ENCODE assay signal across 1 cellular context in the genomic region with DNA sequence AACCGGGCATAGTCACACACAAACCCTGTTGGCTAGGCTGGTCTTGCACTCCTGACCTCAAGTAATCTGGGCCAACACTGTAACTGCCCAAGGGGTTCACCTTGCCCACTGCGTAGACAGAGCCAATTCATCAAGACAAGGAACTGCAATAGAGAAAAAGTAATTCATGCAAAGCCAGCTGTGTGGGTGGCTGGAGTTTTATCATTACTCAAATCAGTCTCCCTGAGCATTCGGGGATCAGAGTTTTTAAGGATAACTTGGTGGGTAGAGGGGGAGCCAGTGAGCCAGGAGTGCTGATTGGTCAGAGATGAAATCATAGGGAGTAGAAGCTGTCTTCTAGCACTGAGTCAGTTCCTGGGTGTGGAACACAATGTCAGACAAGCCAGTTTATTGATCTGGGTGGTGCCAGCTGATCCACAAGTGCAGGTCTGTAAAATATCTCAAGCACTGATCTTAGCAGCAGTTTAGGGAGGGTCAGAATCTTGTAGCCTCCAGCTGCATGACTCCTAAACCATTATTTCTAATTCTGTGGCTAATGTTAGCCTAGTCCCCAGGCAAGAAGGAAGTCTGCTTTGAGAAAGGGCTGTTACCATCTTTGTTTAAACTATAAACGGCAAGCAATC.
TF ChIP-seq lines count a peak whose summit lies in the region.

No MANE protein-coding gene starts in this region.

TF ChIP-seq in GM23338, 12 proteins besides CTCF, POLR2A, EP300 and RAD21 (continued from another document):
- TF ChIP-seq, protein P1, sequence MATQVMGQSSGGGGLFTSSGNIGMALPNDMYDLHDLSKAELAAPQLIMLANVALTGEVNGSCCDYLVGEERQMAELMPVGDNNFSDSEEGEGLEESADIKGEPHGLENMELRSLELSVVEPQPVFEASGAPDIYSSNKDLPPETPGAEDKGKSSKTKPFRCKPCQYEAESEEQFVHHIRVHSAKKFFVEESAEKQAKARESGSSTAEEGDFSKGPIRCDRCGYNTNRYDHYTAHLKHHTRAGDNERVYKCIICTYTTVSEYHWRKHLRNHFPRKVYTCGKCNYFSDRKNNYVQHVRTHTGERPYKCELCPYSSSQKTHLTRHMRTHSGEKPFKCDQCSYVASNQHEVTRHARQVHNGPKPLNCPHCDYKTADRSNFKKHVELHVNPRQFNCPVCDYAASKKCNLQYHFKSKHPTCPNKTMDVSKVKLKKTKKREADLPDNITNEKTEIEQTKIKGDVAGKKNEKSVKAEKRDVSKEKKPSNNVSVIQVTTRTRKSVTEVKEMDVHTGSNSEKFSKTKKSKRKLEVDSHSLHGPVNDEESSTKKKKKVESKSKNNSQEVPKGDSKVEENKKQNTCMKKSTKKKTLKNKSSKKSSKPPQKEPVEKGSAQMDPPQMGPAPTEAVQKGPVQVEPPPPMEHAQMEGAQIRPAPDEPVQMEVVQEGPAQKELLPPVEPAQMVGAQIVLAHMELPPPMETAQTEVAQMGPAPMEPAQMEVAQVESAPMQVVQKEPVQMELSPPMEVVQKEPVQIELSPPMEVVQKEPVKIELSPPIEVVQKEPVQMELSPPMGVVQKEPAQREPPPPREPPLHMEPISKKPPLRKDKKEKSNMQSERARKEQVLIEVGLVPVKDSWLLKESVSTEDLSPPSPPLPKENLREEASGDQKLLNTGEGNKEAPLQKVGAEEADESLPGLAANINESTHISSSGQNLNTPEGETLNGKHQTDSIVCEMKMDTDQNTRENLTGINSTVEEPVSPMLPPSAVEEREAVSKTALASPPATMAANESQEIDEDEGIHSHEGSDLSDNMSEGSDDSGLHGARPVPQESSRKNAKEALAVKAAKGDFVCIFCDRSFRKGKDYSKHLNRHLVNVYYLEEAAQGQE (IDR thresholded peaks at IDR 0.05; ENCODE audit: unreplicated experiment), result no peak
- TF ChIP-seq, protein P2, sequence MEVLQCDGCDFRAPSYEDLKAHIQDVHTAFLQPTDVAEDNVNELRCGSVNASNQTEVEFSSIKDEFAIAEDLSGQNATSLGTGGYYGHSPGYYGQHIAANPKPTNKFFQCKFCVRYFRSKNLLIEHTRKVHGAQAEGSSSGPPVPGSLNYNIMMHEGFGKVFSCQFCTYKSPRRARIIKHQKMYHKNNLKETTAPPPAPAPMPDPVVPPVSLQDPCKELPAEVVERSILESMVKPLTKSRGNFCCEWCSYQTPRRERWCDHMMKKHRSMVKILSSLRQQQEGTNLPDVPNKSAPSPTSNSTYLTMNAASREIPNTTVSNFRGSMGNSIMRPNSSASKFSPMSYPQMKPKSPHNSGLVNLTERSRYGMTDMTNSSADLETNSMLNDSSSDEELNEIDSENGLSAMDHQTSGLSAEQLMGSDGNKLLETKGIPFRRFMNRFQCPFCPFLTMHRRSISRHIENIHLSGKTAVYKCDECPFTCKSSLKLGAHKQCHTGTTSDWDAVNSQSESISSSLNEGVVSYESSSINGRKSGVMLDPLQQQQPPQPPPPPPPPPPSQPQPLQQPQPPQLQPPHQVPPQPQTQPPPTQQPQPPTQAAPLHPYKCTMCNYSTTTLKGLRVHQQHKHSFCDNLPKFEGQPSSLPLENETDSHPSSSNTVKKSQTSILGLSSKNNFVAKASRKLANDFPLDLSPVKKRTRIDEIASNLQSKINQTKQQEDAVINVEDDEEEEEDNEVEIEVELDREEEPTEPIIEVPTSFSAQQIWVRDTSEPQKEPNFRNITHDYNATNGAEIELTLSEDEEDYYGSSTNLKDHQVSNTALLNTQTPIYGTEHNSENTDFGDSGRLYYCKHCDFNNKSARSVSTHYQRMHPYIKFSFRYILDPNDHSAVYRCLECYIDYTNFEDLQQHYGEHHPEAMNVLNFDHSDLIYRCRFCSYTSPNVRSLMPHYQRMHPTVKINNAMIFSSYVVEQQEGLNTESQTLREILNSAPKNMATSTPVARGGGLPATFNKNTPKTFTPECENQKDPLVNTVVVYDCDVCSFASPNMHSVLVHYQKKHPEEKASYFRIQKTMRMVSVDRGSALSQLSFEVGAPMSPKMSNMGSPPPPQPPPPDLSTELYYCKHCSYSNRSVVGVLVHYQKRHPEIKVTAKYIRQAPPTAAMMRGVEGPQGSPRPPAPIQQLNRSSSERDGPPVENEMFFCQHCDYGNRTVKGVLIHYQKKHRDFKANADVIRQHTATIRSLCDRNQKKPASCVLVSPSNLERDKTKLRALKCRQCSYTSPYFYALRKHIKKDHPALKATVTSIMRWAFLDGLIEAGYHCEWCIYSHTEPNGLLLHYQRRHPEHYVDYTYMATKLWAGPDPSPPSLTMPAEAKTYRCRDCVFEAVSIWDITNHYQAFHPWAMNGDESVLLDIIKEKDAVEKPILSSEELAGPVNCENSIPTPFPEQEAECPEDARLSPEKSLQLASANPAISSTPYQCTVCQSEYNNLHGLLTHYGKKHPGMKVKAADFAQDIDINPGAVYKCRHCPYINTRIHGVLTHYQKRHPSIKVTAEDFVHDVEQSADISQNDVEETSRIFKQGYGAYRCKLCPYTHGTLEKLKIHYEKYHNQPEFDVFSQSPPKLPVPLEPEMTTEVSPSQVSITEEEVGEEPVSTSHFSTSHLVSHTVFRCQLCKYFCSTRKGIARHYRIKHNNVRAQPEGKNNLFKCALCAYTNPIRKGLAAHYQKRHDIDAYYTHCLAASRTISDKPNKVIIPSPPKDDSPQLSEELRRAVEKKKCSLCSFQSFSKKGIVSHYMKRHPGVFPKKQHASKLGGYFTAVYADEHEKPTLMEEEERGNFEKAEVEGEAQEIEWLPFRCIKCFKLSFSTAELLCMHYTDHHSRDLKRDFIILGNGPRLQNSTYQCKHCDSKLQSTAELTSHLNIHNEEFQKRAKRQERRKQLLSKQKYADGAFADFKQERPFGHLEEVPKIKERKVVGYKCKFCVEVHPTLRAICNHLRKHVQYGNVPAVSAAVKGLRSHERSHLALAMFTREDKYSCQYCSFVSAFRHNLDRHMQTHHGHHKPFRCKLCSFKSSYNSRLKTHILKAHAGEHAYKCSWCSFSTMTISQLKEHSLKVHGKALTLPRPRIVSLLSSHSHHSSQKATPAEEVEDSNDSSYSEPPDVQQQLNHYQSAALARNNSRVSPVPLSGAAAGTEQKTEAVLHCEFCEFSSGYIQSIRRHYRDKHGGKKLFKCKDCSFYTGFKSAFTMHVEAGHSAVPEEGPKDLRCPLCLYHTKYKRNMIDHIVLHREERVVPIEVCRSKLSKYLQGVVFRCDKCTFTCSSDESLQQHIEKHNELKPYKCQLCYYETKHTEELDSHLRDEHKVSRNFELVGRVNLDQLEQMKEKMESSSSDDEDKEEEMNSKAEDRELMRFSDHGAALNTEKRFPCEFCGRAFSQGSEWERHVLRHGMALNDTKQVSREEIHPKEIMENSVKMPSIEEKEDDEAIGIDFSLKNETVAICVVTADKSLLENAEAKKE (CRISPR knock-in tag; IDR thresholded peaks at IDR 0.05), result no peak
TF ChIP-seq in GM23338: peak in this region for 0.
